22 cellular contexts compared by ENCODE assay signal in genomic region chr18:79309572-79310278, GRCh38.
DNase-seq lines count a peak whose midpoint lies in the region; ATAC-seq, FAIRE-seq and TF ChIP-seq lines count a peak whose summit lies in the region.
"Had no signal": no experiment of that assay in that cellular context is flagged by ENCODE, and none has a peak within 500 bp of the region (broad histone marks: within the 10 kb centered on the region; RNA-seq: fewer than 3 reads in every experiment).

No MANE protein-coding gene starts in this region.

- H3K9me3 ChIP-seq in GM23248 (ENCODE audit: low read depth) = no peaks in the 10 kb centered on the region
- H3K9me3 ChIP-seq in astrocyte (ENCODE audit: insufficient read depth, low read depth, low read length) = no peaks in the 10 kb centered on the region
- H3K9me3 ChIP-seq in effector memory CD4-positive, alpha-beta T cell (ENCODE audit: control insufficient read depth, low read length) = no peaks in the 10 kb centered on the region
- H3K9me3 ChIP-seq: BLaER1 had no signal

- H3K27ac ChIP-seq in GM23248 = no peak overlapping the region; the same call in 1 of the 2 replicates
- no peak overlapping the region for H3K27ac ChIP-seq in astrocyte (ENCODE audit: low read depth, low read length)
- no peak overlapping the region for H3K27ac ChIP-seq in effector memory CD4-positive, alpha-beta T cell (ENCODE audit: insufficient read depth, low read length, poor library complexity, severe bottlenecking)
- H3K27ac ChIP-seq: BLaER1, HL-60, SK-N-MC had no signal

- H3K36me3 ChIP-seq in GM23248 (ENCODE audit: low read depth) (peaks cover 8% of the 10 kb centered on the region; the same call in 1 of the 2 replicates), astrocyte (ENCODE audit: insufficient read depth, low read length) (peaks cover 4% of the 10 kb centered on the region)
- peaks cover 31% of the 10 kb centered on the region for H3K36me3 ChIP-seq in effector memory CD4-positive, alpha-beta T cell (ENCODE audit: control insufficient read depth, insufficient read depth, low read length)

- no peaks in the 10 kb centered on the region for H3K9me2 ChIP-seq in GM23248 (ENCODE audit: insufficient read depth)

- 0 out of 2 replicates have a peak, but pooled peaks cover 4% of the 10 kb centered on the region for H3F3A ChIP-seq in GM23248 (ENCODE audit: insufficient read depth)

- DNase-seq in Ammon's horn (ENCODE audit: low spot score) = peak; percentile 45
- peak; percentile 19 for DNase-seq in GM23248
- DNase-seq in astrocyte (ENCODE audit: low read depth) = peak; percentile 2
- DNase-seq in islet precursor cell = peak; percentile 20
- DNase-seq in SKM-1 (lab: John Stamatoyannopoulos, UW; ENCODE audit: unreplicated experiment) = no peak
- no peak for DNase-seq in effector memory CD4-positive, alpha-beta T cell
- DNase-seq: DND-41, KG1, NCI-H1417 treated with DMSO at 0.1 percent for 48 hours, NCI-H2029 treated with DMSO at 0.1 percent for 48 hours, NCI-H510A treated with DMSO at 0.1 percent for 48 hours, Right ventricle myocardium superior, T-helper 1 cell had no signal

- WGBS in GM23248 (ENCODE audit: low coverage in 1 of 2, low lambda C conversion rate in 2 of 2, missing lambda C conversion rate in 2 of 2), 2 experiments = 46 to 49% methylated on average over 9 of the region's 9 CpGs

- H3K9ac ChIP-seq in GM23248 (no peak overlapping the region), astrocyte (ENCODE audit: low read length) (no peak overlapping the region)
- H3K9ac ChIP-seq: BLaER1 had no signal

- H3K36me3 Mint-ChIP-seq in astrocyte (ENCODE audit: low read depth, unreplicated experiment) = peaks cover 15% of the 10 kb centered on the region

- H3K4me3 Mint-ChIP-seq in astrocyte (ENCODE audit: unreplicated experiment) = no peak overlapping the region

- H3K9me3 Mint-ChIP-seq in astrocyte (ENCODE audit: unreplicated experiment) = no peaks in the 10 kb centered on the region

- in situ Hi-C loops in GM23248 (cut with MboI) = no loop called here

- no peaks in the 10 kb centered on the region for H3K4me1 Mint-ChIP-seq in astrocyte (ENCODE audit: low read depth, unreplicated experiment)

- H3K79me2 ChIP-seq in GM23248 (ENCODE audit: insufficient read depth) = no peaks in the 10 kb centered on the region
- H3K79me2 ChIP-seq in astrocyte (ENCODE audit: insufficient read depth, low read length) = no peaks in the 10 kb centered on the region

- no peak for FAIRE-seq in astrocyte (lab: Jason Lieb, UNC)
- FAIRE-seq: G401.6, GM12878, H54, RCC 7860 had no signal

- H3K4me2 ChIP-seq in GM23248 (ENCODE audit: unreplicated experiment) (no peak overlapping the region), astrocyte (ENCODE audit: low read length) (no peak overlapping the region)
- H3K4me2 ChIP-seq: BLaER1 had no signal

- H3K27ac Mint-ChIP-seq in astrocyte (ENCODE audit: unreplicated experiment) = no peak overlapping the region

- H4K20me1 ChIP-seq in GM23248 (ENCODE audit: insufficient read depth) (no peaks in the 10 kb centered on the region), astrocyte (ENCODE audit: insufficient read depth, low read length) (no peaks in the 10 kb centered on the region)
- H4K20me1 ChIP-seq: BLaER1 had no signal

- no peaks in the 10 kb centered on the region for H3K27me3 ChIP-seq in GM23248 (replicated peaks; ENCODE audit: insufficient read depth)
- no peaks in the 10 kb centered on the region for H3K27me3 ChIP-seq in astrocyte (ENCODE audit: insufficient read depth, low read length)
- H3K27me3 ChIP-seq in effector memory CD4-positive, alpha-beta T cell (replicated peaks; ENCODE audit: control insufficient read depth, insufficient read depth, low read length, poor library complexity, severe bottlenecking) = no peaks in the 10 kb centered on the region
- H3K27me3 ChIP-seq: BLaER1 had no signal

- H2AFZ ChIP-seq in GM23248 (no peak overlapping the region), astrocyte (ENCODE audit: low read depth, low read length) (no peak overlapping the region)

- H3K4me3 ChIP-seq in GM23248 (no peak overlapping the region), astrocyte (ENCODE audit: insufficient read depth, low read depth, low read length) (no peak overlapping the region)
- H3K4me3 ChIP-seq in effector memory CD4-positive, alpha-beta T cell (ENCODE audit: insufficient read depth, low read depth, low read length, poor library complexity, severe bottlenecking) = no peak overlapping the region
- H3K4me3 ChIP-seq: BLaER1, GM12878, SK-N-MC had no signal

- no peaks in the 10 kb centered on the region for H3K27me3 Mint-ChIP-seq in astrocyte (ENCODE audit: low read depth, unreplicated experiment)

- TF ChIP-seq CTCF in astrocyte (IDR thresholded peaks at IDR 0.05; ENCODE audit: insufficient read depth, low read depth, low read length) = no peak

- ATAC-seq in HG02852 (IDR thresholded peaks at IDR 0.05; ENCODE audit: unreplicated experiment) (no peak), GM18511 (IDR thresholded peaks at IDR 0.05; ENCODE audit: unreplicated experiment) (no peak)
- ATAC-seq: GM12878 had no signal

- H3K4me1 ChIP-seq in GM23248 (ENCODE audit: insufficient read depth) = no peaks in the 10 kb centered on the region
- H3K4me1 ChIP-seq in astrocyte (ENCODE audit: insufficient read depth, low read length) = no peaks in the 10 kb centered on the region
- H3K4me1 ChIP-seq in effector memory CD4-positive, alpha-beta T cell (ENCODE audit: control insufficient read depth, insufficient read depth, low read length, poor library complexity, severe bottlenecking) = no peaks in the 10 kb centered on the region
- H3K4me1 ChIP-seq: BLaER1 had no signal

Comparison
In these comparisons a context has a peak if more than half of its experiments do, and no peak if none do; other contexts are left out.
1. DNase-seq: peak in Ammon's horn (single experiment), GM23248 (single experiment), astrocyte (single experiment) and islet precursor cell (single experiment); none in SKM-1 (single experiment) and effector memory CD4-positive, alpha-beta T cell (0 of 3).